ENCODE assay signal across 25 cellular contexts in genomic region chr1:71522721-71523120, GRCh38.
"Had no signal": no experiment of that assay in that cellular context is flagged by ENCODE, and none has a peak within 500 bp of the region (broad histone marks: within the 10 kb centered on the region; RNA-seq: fewer than 3 reads in every experiment).

No MANE protein-coding gene starts in this region.

- H3K4me1 Mint-ChIP-seq: activated CD4-positive, alpha-beta T cell treated with anti-CD3 and anti-CD28 coated beads, Interleukin-2, amount 10 ng/mL, durations not matched to agents 24 days and 14 days; activated naive CD4-positive, alpha-beta T cell treated with anti-CD3 and anti-CD28 coated beads, Interleukin-2, amount 10 ng/mL, durations not matched to agents 7 days and 5 days; activated naive CD8-positive, alpha-beta T cell treated with anti-CD3 and anti-CD28 coated beads, Interleukin-2, amount 10 ng/mL, durations not matched to agents 7 days and 5 days had no signal

- H3K36me3 Mint-ChIP-seq: activated CD4-positive, alpha-beta memory T cell treated with anti-CD3 and anti-CD28 coated beads for 36 hours; activated naive CD4-positive, alpha-beta T cell treated with anti-CD3 and anti-CD28 coated beads, Interleukin-2, amount 10 ng/mL, durations not matched to agents 7 days and 5 days; activated naive CD8-positive, alpha-beta T cell treated with anti-CD3 and anti-CD28 coated beads, Interleukin-2, amount 10 ng/mL, durations not matched to agents 7 days and 5 days; natural killer cell treated with Interleukin-12 subunit alpha and Interleukin-12 subunit beta and Interleukin-15 and Interleukin-18, amount 100 ng/mL, for 72 hours had no signal

- H3K27me3 ChIP-seq: breast epithelium, uterus had no signal

- H3K9me3 ChIP-seq: breast epithelium, mucosa of descending colon, thoracic aorta, uterus had no signal

- H3K4me3 Mint-ChIP-seq: activated CD4-positive, alpha-beta memory T cell treated with anti-CD3 and anti-CD28 coated beads for 36 hours; activated CD4-positive, alpha-beta T cell treated with anti-CD3 and anti-CD28 coated beads, Interleukin-2, amount 10 ng/mL, durations not matched to agents 24 days and 14 days; activated naive CD4-positive, alpha-beta T cell treated with anti-CD3 and anti-CD28 coated beads, Interleukin-2, amount 10 ng/mL, durations not matched to agents 7 days and 5 days; activated naive CD8-positive, alpha-beta T cell treated with anti-CD3 and anti-CD28 coated beads, Interleukin-2, amount 10 ng/mL, durations not matched to agents 7 days and 5 days; activated T-helper 1 cell treated with anti-CD3 and anti-CD28 coated beads, Interleukin-12 subunit alpha, Interleukin-12 subunit beta, Interleukin-2, Interleukin-4 antibody, amounts not matched to agents 30 ng/mL and 10 ng/mL and 1 ng/mL, durations not matched to agents 14 hours and 24 hours and 36 hours; natural killer cell treated with Interleukin-12 subunit alpha and Interleukin-12 subunit beta and Interleukin-15 and Interleukin-18, amount 100 ng/mL, for 72 hours had no signal

- H3K4me3 ChIP-seq: breast epithelium, mucosa of descending colon, thoracic aorta, uterus had no signal

- H3K27ac Mint-ChIP-seq: activated CD4-positive, alpha-beta memory T cell treated with anti-CD3 and anti-CD28 coated beads for 36 hours; activated CD4-positive, alpha-beta T cell treated with anti-CD3 and anti-CD28 coated beads, Interleukin-2, amount 10 ng/mL, durations not matched to agents 24 days and 14 days; activated naive CD4-positive, alpha-beta T cell treated with anti-CD3 and anti-CD28 coated beads, Interleukin-2, amount 10 ng/mL, durations not matched to agents 7 days and 5 days; activated naive CD8-positive, alpha-beta T cell treated with anti-CD3 and anti-CD28 coated beads, Interleukin-2, amount 10 ng/mL, durations not matched to agents 7 days and 5 days; activated T-helper 1 cell treated with anti-CD3 and anti-CD28 coated beads, Interleukin-12 subunit alpha, Interleukin-12 subunit beta, Interleukin-2, Interleukin-4 antibody, amounts not matched to agents 30 ng/mL and 10 ng/mL and 1 ng/mL, durations not matched to agents 14 hours and 24 hours and 36 hours; natural killer cell treated with Interleukin-12 subunit alpha and Interleukin-12 subunit beta and Interleukin-15 and Interleukin-18, amount 100 ng/mL, for 72 hours had no signal

- H3K27me3 Mint-ChIP-seq: activated CD4-positive, alpha-beta memory T cell treated with anti-CD3 and anti-CD28 coated beads for 36 hours; activated CD4-positive, alpha-beta T cell treated with anti-CD3 and anti-CD28 coated beads, Interleukin-2, amount 10 ng/mL, durations not matched to agents 24 days and 14 days; activated naive CD4-positive, alpha-beta T cell treated with anti-CD3 and anti-CD28 coated beads, Interleukin-2, amount 10 ng/mL, durations not matched to agents 7 days and 5 days; activated naive CD8-positive, alpha-beta T cell treated with anti-CD3 and anti-CD28 coated beads, Interleukin-2, amount 10 ng/mL, durations not matched to agents 7 days and 5 days; natural killer cell treated with Interleukin-12 subunit alpha and Interleukin-12 subunit beta and Interleukin-15 and Interleukin-18, amount 100 ng/mL, for 72 hours had no signal

- H3K36me3 ChIP-seq: breast epithelium, thoracic aorta, uterus had no signal

- H3K9me3 Mint-ChIP-seq: activated CD4-positive, alpha-beta memory T cell treated with anti-CD3 and anti-CD28 coated beads for 36 hours; activated CD4-positive, alpha-beta T cell treated with anti-CD3 and anti-CD28 coated beads, Interleukin-2, amount 10 ng/mL, durations not matched to agents 24 days and 14 days; activated naive CD4-positive, alpha-beta T cell treated with anti-CD3 and anti-CD28 coated beads, Interleukin-2, amount 10 ng/mL, durations not matched to agents 7 days and 5 days; activated naive CD8-positive, alpha-beta T cell treated with anti-CD3 and anti-CD28 coated beads, Interleukin-2, amount 10 ng/mL, durations not matched to agents 7 days and 5 days; activated T-helper 1 cell treated with anti-CD3 and anti-CD28 coated beads, Interleukin-12 subunit alpha, Interleukin-12 subunit beta, Interleukin-2, Interleukin-4 antibody, amounts not matched to agents 30 ng/mL and 10 ng/mL and 1 ng/mL, durations not matched to agents 14 hours and 24 hours and 36 hours; natural killer cell treated with Interleukin-12 subunit alpha and Interleukin-12 subunit beta and Interleukin-15 and Interleukin-18, amount 100 ng/mL, for 72 hours had no signal

- H3K27ac ChIP-seq: breast epithelium, thoracic aorta, uterus had no signal

- DNase-seq: activated CD4-positive, alpha-beta memory T cell treated with anti-CD3 and anti-CD28 coated beads for 36 hours; activated CD4-positive, alpha-beta T cell treated with anti-CD3 and anti-CD28 coated beads, Interleukin-2, amount 10 ng/mL, durations not matched to agents 24 days and 14 days; activated CD4-positive, CD25-positive, alpha-beta regulatory T cell treated with anti-CD3 and anti-CD28 coated beads, Interleukin-2, amount 50 U/mL, for 72 hours; activated CD8-positive, alpha-beta memory T cell treated with anti-CD3 and anti-CD28 coated beads, Interleukin-2, amount 50 U/mL, for 4 hours; activated effector memory CD4-positive, alpha-beta T cell treated with anti-CD3 and anti-CD28 coated beads, Interleukin-2, amount 50 U/mL, for 16 hours; activated naive CD4-positive, alpha-beta T cell treated with anti-CD3 and anti-CD28 coated beads, Interleukin-2, amount 10 ng/mL, durations not matched to agents 7 days and 5 days; activated naive CD8-positive, alpha-beta T cell treated with anti-CD3 and anti-CD28 coated beads, Interleukin-2, amount 10 ng/mL, durations not matched to agents 7 days and 5 days; activated T-cell treated with anti-CD3 and anti-CD28 coated beads, Interleukin-2, amount 50 U/mL, for 1 hour; central memory CD4-positive, alpha-beta T cell; head of caudate nucleus; hippocampal formation; left cardiac atrium; left ventricle myocardium superior; mucosa of descending colon; right cardiac atrium; stimulated activated CD4-positive, alpha-beta T cell treated with anti-CD3 and anti-CD28 coated beads, Interleukin-12 subunit alpha, Interleukin-12 subunit beta, amount 100 ng/mL, for 4 hours; stimulated activated CD4-positive, alpha-beta T cell treated with anti-CD3 and anti-CD28 coated beads, Interleukin-4, amount 100 ng/mL, for 1 hour; stimulated activated naive CD8-positive, alpha-beta T cell treated with anti-CD3 and anti-CD28 coated beads, Interleukin-15, Interleukin-2, amounts not matched to agents 100 U/mL and 50 U/mL, for 24 hours; T-helper 2 cell; trophoblast cell; uterus had no signal

- ATAC-seq: left cardiac atrium; left ventricle myocardium superior; mucosa of descending colon; natural killer cell treated with Interleukin-12 subunit alpha and Interleukin-12 subunit beta and Interleukin-15 and Interleukin-18, amount 100 ng/mL, for 72 hours; right cardiac atrium; stimulated activated naive CD8-positive, alpha-beta T cell treated with anti-CD3 and anti-CD28 coated beads, Interleukin-15, Interleukin-2, amounts not matched to agents 100 U/mL and 50 U/mL, for 24 hours had no signal

- H3K4me1 ChIP-seq: breast epithelium, uterus had no signal
